1 cellular context compared by ENCODE assay signal in the genomic region with DNA sequence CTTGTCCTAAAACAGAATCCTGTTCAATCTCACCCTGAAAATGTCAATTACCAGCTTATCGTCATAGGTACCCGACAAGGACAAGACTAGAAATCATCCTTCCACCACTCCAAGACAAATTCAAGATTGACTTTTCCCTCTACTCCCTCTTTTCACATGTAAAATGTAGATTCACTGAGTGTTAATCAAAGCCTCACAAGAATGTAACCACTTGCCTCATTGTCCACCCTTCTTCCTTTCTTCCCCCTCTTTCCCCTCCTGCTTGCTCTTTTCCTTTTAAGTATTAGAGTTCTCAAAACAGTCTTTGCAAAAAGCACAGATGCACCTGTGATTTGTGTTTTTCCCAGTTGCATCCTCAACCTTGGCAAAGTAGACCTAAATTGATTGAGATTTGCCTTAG.
TF ChIP-seq lines count a peak whose summit lies in the region.

No MANE protein-coding gene starts in this region.

TF ChIP-seq in H1, 55 proteins besides CTCF, POLR2A, EP300 and RAD21:
- no peak for TF ChIP-seq RFX5 (IDR thresholded peaks at IDR 0.05; ENCODE audit: borderline replicate concordance, low read depth, low read length)
- no peak for TF ChIP-seq FOSL1 (IDR thresholded peaks at IDR 0.05; ENCODE audit: insufficient read depth, low read depth, low read length)
- no peak for TF ChIP-seq SRF (IDR thresholded peaks at IDR 0.05; ENCODE audit: low read depth, low read length)
- no peak for TF ChIP-seq BRCA1 (IDR thresholded peaks at IDR 0.05; ENCODE audit: low read depth, low read length)
- TF ChIP-seq POLR2AphosphoS5 (IDR thresholded peaks at IDR 0.05; ENCODE audit: low read depth, low read length) = no peak
- TF ChIP-seq TAF7 (optimal IDR thresholded peaks at IDR 0.05; ENCODE audit: borderline replicate concordance, low read depth, low read length) = no peak
- TF ChIP-seq, protein P1, sequence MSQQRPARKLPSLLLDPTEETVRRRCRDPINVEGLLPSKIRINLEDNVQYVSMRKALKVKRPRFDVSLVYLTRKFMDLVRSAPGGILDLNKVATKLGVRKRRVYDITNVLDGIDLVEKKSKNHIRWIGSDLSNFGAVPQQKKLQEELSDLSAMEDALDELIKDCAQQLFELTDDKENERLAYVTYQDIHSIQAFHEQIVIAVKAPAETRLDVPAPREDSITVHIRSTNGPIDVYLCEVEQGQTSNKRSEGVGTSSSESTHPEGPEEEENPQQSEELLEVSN (IDR thresholded peaks at IDR 0.05) = no peak
- no peak for TF ChIP-seq TBP (IDR thresholded peaks at IDR 0.05; ENCODE audit: low read depth, low read length)
- TF ChIP-seq TAF1 (IDR thresholded peaks at IDR 0.05; ENCODE audit: low read depth, low read length) = no peak
- TF ChIP-seq HDAC2 (IDR thresholded peaks at IDR 0.05; ENCODE audit: borderline replicate concordance in 1 of 2, low read depth in 2 of 2, low read length in 2 of 2) = no peak
- no peak for TF ChIP-seq NANOG (IDR thresholded peaks at IDR 0.05; ENCODE audit: insufficient read depth, low read depth, low read length, poor library complexity, severe bottlenecking)
- no peak for TF ChIP-seq CHD1 (IDR thresholded peaks at IDR 0.05; ENCODE audit: low read depth, low read length)
- no peak for TF ChIP-seq EGR1 (IDR thresholded peaks at IDR 0.05; ENCODE audit: borderline replicate concordance, low read depth, low read length)
- TF ChIP-seq YY1 (IDR thresholded peaks at IDR 0.05; ENCODE audit: low read depth, low read length) = no peak
- no peak for TF ChIP-seq JUN (IDR thresholded peaks at IDR 0.05; ENCODE audit: low read depth, low read length)
- TF ChIP-seq SUZ12 (IDR thresholded peaks at IDR 0.05; ENCODE audit: low read length) = no peak
- no peak for TF ChIP-seq SP2 (IDR thresholded peaks at IDR 0.05; ENCODE audit: low read length)
- no peak for TF ChIP-seq SP4 (IDR thresholded peaks at IDR 0.05; ENCODE audit: low read length)
